In the genomic region with DNA sequence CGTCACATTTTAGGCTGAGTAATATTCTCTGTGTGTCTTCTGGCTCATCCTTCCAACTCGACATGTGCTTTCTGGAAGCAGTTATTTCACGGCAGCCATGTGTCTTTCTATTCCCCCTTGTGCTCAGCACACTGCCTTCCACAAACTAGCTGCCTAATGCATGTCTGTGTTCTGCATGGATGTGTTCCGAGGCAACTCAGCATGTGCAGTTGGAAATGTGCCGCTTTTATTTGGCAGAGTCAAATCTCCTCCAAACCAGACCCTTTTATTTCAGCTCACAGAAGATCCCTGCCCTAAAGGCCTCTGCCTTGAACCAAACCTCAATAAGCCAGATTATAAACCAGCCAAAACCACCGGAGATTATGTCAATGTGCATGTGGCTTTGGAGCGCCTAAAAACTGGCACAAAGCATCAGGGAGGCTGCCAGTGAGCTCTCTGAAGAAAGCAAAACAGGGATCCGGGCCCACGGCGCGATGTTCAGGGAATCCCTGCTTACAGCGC, we compare ENCODE assay signal across 16 cellular contexts.
DNase-seq lines count a peak whose midpoint lies in the region; ATAC-seq and TF ChIP-seq lines count a peak whose summit lies in the region.
"Had no signal": no experiment of that assay in that cellular context is flagged by ENCODE, and none has a peak within 500 bp of the region (broad histone marks: within the 10 kb centered on the region; RNA-seq: fewer than 3 reads in every experiment).

No MANE protein-coding gene starts in this region.

- TF ChIP-seq CTCF in AG09319 (IDR thresholded peaks at IDR 0.05; ENCODE audit: low read depth, low read length), result no peak
- no peak for TF ChIP-seq CTCF in fibroblast of lung (conservative IDR thresholded peaks at IDR 0.05 in 1 of 2, IDR thresholded peaks at IDR 0.05 in 1 of 2; ENCODE audit: low read depth in 1 of 2, low read length in 2 of 2)

- peak; percentile 11 for DNase-seq in AG09319 (ENCODE audit: extremely low read depth, low read depth)
- DNase-seq in RPMI7951 (ENCODE audit: low read depth), result peak; percentile 42
- peak; percentile 5 to 54 for DNase-seq in fibroblast of lung (ENCODE audit: low read depth in 2 of 2)
- DNase-seq in occipital lobe (lab: John Stamatoyannopoulos, UW), result peak; percentile 76
- DNase-seq in iPS-NIHi11 (ENCODE audit: low spot score), result no peak
- DNase-seq in NCI-H1694 (lab: John Stamatoyannopoulos, UW), result no peak
- DNase-seq: activated T-cell treated with anti-CD3 and anti-CD28 coated beads for 4 hours; brain microvascular endothelial cell; naive thymus-derived CD4-positive, alpha-beta T cell; NCI-H1930; NCI-H774 had no signal

- H2AFZ ChIP-seq in fibroblast of lung (ENCODE audit: low read length), result peak overlapping the region; percentile 7

- H3K9ac ChIP-seq in fibroblast of lung (ENCODE audit: insufficient read depth, low read length), result no peak overlapping the region
- H3K9ac ChIP-seq: KMS-11 had no signal

- no peaks in the 10 kb centered on the region for H3K27me3 ChIP-seq in fibroblast of lung (ENCODE audit: control insufficient read depth, insufficient read depth, low read length)
- H3K27me3 ChIP-seq: brain microvascular endothelial cell, SJSA1 had no signal

- H4K20me1 ChIP-seq in fibroblast of lung (ENCODE audit: control insufficient read depth, extremely low read depth, insufficient read depth, low read length), result no peaks in the 10 kb centered on the region

- H3K9me3 ChIP-seq in fibroblast of lung (ENCODE audit: control insufficient read depth, insufficient read depth, low read depth, low read length), result no peaks in the 10 kb centered on the region
- H3K9me3 ChIP-seq: SJSA1 had no signal

- no peak for ATAC-seq in HG03354 (IDR thresholded peaks at IDR 0.05; ENCODE audit: poor library complexity, severe bottlenecking, unreplicated experiment)
- ATAC-seq in GM18867 (IDR thresholded peaks at IDR 0.05; ENCODE audit: unreplicated experiment), result no peak
- ATAC-seq: naive thymus-derived CD4-positive, alpha-beta T cell had no signal

- H3K4me3 ChIP-seq in fibroblast of lung (replicated peaks in 1 of 4; ENCODE audit: control extremely low read depth in 1 of 4, insufficient read depth in 1 of 4, low read depth in 3 of 4, low read length in 4 of 4), result no peak overlapping the region
- H3K4me3 ChIP-seq: SJSA1, smooth muscle cell had no signal

- H3K79me2 ChIP-seq in fibroblast of lung (ENCODE audit: control insufficient read depth, insufficient read depth, low read length), result no peaks in the 10 kb centered on the region

- H3K27ac ChIP-seq in fibroblast of lung (ENCODE audit: insufficient read depth, low read length), result no peak overlapping the region
- H3K27ac ChIP-seq: brain microvascular endothelial cell, KMS-11, SJSA1 had no signal

- H3K36me3 ChIP-seq in fibroblast of lung (ENCODE audit: control insufficient read depth, insufficient read depth, low read length), result no peaks in the 10 kb centered on the region
- H3K36me3 ChIP-seq: brain microvascular endothelial cell, SJSA1 had no signal

- no peak overlapping the region for H3K4me2 ChIP-seq in fibroblast of lung (ENCODE audit: extremely low read depth, insufficient read depth, low read length)
- H3K4me2 ChIP-seq: KMS-11, smooth muscle cell had no signal

- H3K4me1 ChIP-seq in fibroblast of lung (ENCODE audit: control insufficient read depth, extremely low read depth, insufficient read depth, low read length), result no peaks in the 10 kb centered on the region
- H3K4me1 ChIP-seq: SJSA1 had no signal

Comparison
In these comparisons a context has a peak if more than half of its experiments do, and no peak if none do; other contexts are left out.
1. DNase-seq: peak in AG09319 (single experiment), RPMI7951 (single experiment), fibroblast of lung (2 of 2) and occipital lobe (single experiment); none in iPS-NIHi11 (single experiment) and NCI-H1694 (single experiment).